8 cellular contexts compared by ENCODE assay signal in genomic region chr9:133031130-133031422, GRCh38. TPM values are rescaled to one million over a fixed set of nuclear protein-coding genes. Genes with fewer than 3 reads are reported as not detected.
A peak's percentile ranks its signal among the peaks of the same experiment; 100 is the strongest.
DNase-seq lines count a peak whose midpoint lies in the region; ATAC-seq, FAIRE-seq and TF ChIP-seq lines count a peak whose summit lies in the region.

No MANE protein-coding gene starts in this region.

- H3K27ac ChIP-seq in right atrium auricular region: peak overlapping the region; percentile 91 to 94

- H3K27me3 ChIP-seq in right atrium auricular region (no peaks in the 10 kb centered on the region), bronchial epithelial cell (ENCODE audit: control insufficient read depth, insufficient read depth, low read length) (no peaks in the 10 kb centered on the region), mononuclear cell (ENCODE audit: insufficient read depth, low read length) (no peaks in the 10 kb centered on the region)

- TF ChIP-seq CTCF in right atrium auricular region (IDR thresholded peaks at IDR 0.05) (no peak), bronchial epithelial cell (IDR thresholded peaks at IDR 0.05; ENCODE audit: insufficient read depth, low read length, severe bottlenecking) (no peak)

- ATAC-seq in left ventricle myocardium superior (no peak), HG03439 (IDR thresholded peaks at IDR 0.05; ENCODE audit: unreplicated experiment) (no peak)

- intact Hi-C loops in left ventricle myocardium superior (cut with micrococcal nuclease): loop anchor here (10.0 kb wide), 1 partner anchor 114 kb away; no protein-coding TSS in a partner anchor

- no peak for FAIRE-seq in bronchial epithelial cell (lab: Jason Lieb, UNC)

- H3K4me3 ChIP-seq in right atrium auricular region (peak overlapping the region; percentile 79 to 83), bronchial epithelial cell (ENCODE audit: low read depth, low read length) (peak overlapping the region; percentile 88), mononuclear cell (ENCODE audit: low read length) (peak overlapping the region; percentile 90)

- no peaks in the 10 kb centered on the region for H3K36me3 ChIP-seq in right atrium auricular region
- peaks cover 1% of the 10 kb centered on the region for H3K36me3 ChIP-seq in bronchial epithelial cell (ENCODE audit: control insufficient read depth, insufficient read depth, low read length)

- peaks cover 0 to 35% of the 10 kb centered on the region in 2 donors for H3K4me1 ChIP-seq in right atrium auricular region
- peaks cover 42% of the 10 kb centered on the region for H3K4me1 ChIP-seq in mononuclear cell (ENCODE audit: insufficient read depth, low read length)

- H3K9me3 ChIP-seq in right atrium auricular region (no peaks in the 10 kb centered on the region), mononuclear cell (ENCODE audit: low read depth, low read length) (no peaks in the 10 kb centered on the region)

- DNase-seq in right atrium auricular region (ENCODE audit: low spot score): no peak
- DNase-seq in left ventricle myocardium superior: no peak
- peak; percentile 4 for DNase-seq in bronchial epithelial cell (ENCODE audit: low read depth)
- DNase-seq in NCI-H526 treated with DMSO at 0.1 percent for 48 hours (lab: John Stamatoyannopoulos, UW): no peak
- no peak for DNase-seq in medulla oblongata (ENCODE audit: extremely low spot score)
- no peak for DNase-seq in NOMO-1 (lab: John Stamatoyannopoulos, UW; ENCODE audit: unreplicated experiment in 2 of 2)

RNA-seq across cellular contexts. Expression of gene GTF3C5, which starts 0.3 kb away (rescaled TPM):
- total RNA-seq in right atrium auricular region (10 to 100 TPM; 30.5 to 31.1 TPM), left ventricle myocardium superior (60.8 TPM), bronchial epithelial cell (29.7 and 31.4 TPM in 2 replicates), mononuclear cell (29.7 TPM)

RNA-seq across cellular contexts. Expression of gene CEL, which starts 30.7 kb away (rescaled TPM):
- 1 to 10 TPM in 1 of 2 donors, under 1 TPM in 1; 0.94 to 1.9 TPM for total RNA-seq in right atrium auricular region
- total RNA-seq in left ventricle myocardium superior: 7.2 TPM
- total RNA-seq in bronchial epithelial cell: 0.53 and 1.3 TPM in 2 replicates
- 0.21 TPM for total RNA-seq in mononuclear cell

RNA-seq across cellular contexts. Expression of gene GFI1B, which starts 52.6 kb away (rescaled TPM):
- total RNA-seq in right atrium auricular region (under 1 TPM in 1 of 2 donors, not detected in 1; 0.35 TPM), left ventricle myocardium superior (0.25 TPM), bronchial epithelial cell (not detected in 2 replicates), mononuclear cell (13.6 TPM)

Comparison
In these comparisons a context has a peak if more than half of its experiments do, and no peak if none do; other contexts are left out.
1. RNA of gene GFI1B, which starts 52.6 kb away (total RNA-seq): 13.6 TPM in mononuclear cell (single experiment); 0.35 TPM in right atrium auricular region, 0.25 TPM in left ventricle myocardium superior (single experiment) and not detected in bronchial epithelial cell; every median in the first group is over 10 times any median in the second.
2. Peak in every context shown above with its lines, with median percentiles within 50 percentile points of each other: H3K4me3 ChIP-seq.